In the genomic region with DNA sequence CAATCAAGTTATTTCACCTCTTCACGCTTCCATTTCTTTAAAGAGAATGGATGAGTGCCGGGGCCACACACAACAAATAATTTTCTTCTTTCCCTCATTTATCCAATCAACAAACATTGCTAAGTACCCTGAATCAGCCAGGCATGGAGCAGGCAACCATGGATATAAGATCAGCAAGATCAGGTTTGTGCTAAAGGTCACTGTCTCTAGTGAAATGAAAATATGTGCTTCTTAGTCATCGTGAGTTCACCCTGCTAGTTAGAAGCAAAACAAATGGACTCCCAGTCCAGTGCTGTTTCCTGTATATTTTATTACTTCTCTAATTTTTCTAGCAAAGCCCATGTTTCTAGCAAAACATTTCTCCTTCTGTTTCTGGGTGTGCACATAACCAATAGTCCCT, we compare ENCODE assay signal across 1 cellular context.
TF ChIP-seq lines count a peak whose summit lies in the region.

No MANE protein-coding gene starts in this region.

TF ChIP-seq in A549, 52 proteins besides CTCF, POLR2A, EP300 and RAD21:
- TF ChIP-seq FOSL2 (IDR thresholded peaks at IDR 0.05) (no peak), FOSL2 (CRISPR knock-in tag; IDR thresholded peaks at IDR 0.05) (no peak), RARB (CRISPR knock-in tag; IDR thresholded peaks at IDR 0.05) (no peak), ZSCAN20 (CRISPR knock-in tag; IDR thresholded peaks at IDR 0.05) (no peak)
- TF ChIP-seq, protein P1, sequence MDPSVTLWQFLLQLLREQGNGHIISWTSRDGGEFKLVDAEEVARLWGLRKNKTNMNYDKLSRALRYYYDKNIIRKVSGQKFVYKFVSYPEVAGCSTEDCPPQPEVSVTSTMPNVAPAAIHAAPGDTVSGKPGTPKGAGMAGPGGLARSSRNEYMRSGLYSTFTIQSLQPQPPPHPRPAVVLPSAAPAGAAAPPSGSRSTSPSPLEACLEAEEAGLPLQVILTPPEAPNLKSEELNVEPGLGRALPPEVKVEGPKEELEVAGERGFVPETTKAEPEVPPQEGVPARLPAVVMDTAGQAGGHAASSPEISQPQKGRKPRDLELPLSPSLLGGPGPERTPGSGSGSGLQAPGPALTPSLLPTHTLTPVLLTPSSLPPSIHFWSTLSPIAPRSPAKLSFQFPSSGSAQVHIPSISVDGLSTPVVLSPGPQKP (IDR thresholded peaks at IDR 0.05; ENCODE audit: low read depth, low read length) = no peak
